8 cellular contexts compared by ENCODE assay signal in genomic region chr2:86747708-86748627, GRCh38. TPM values are rescaled to one million over a fixed set of nuclear protein-coding genes. Genes with fewer than 3 reads are reported as not detected.
DNase-seq lines count a peak whose midpoint lies in the region; ATAC-seq and TF ChIP-seq lines count a peak whose summit lies in the region.

No MANE protein-coding gene starts in this region.

- ATAC-seq in HG03060 (IDR thresholded peaks at IDR 0.05; ENCODE audit: low read depth, unreplicated experiment) = peak; percentile 47
- 0 out of 2 replicates have a peak, but pooled peaks have one; percentile 22 for ATAC-seq in WTC11
- ATAC-seq in GM21717 (IDR thresholded peaks at IDR 0.05; ENCODE audit: unreplicated experiment) = no peak
- no peak for ATAC-seq in T-helper 17 cell

- H3K4me1 Mint-ChIP-seq in WTC11 = peaks cover 18% of the 10 kb centered on the region
- peaks cover 22% of the 10 kb centered on the region for H3K4me1 Mint-ChIP-seq in T-helper 17 cell

- peaks cover 98% of the 10 kb centered on the region for H3K79me2 ChIP-seq in hepatocyte

- no peak for TF ChIP-seq POLR2A in sigmoid colon (IDR thresholded peaks at IDR 0.05)

- DNase-seq in DMS 273 (lab: John Stamatoyannopoulos, UW; ENCODE audit: unreplicated experiment) (peak; percentile 65), DMS 273 treated with DMSO at 0.1 percent for 48 hours (lab: John Stamatoyannopoulos, UW) (no peak), WTC11 (ENCODE audit: low spot score) (no peak), hepatocyte (ENCODE audit: low spot score) (peak; percentile 54), T-helper 17 cell (no peak), sigmoid colon (no peak)

- POLR2A ChIA-PET in WTC11 (lab: Charles Lee) = no interaction called here

- no peaks in the 10 kb centered on the region for H3K36me3 ChIP-seq in hepatocyte (replicated peaks; ENCODE audit: insufficient read depth, low read depth)
- peaks cover 0 to 20% (median 0%) of the 10 kb centered on the region in 4 donors for H3K36me3 ChIP-seq in sigmoid colon

- TF ChIP-seq EP300 in sigmoid colon (IDR thresholded peaks at IDR 0.05) = no peak

- H3K27ac Mint-ChIP-seq in WTC11 = 0 out of 2 replicates have a peak overlapping the region, but pooled peaks have one; percentile 5
- H3K27ac Mint-ChIP-seq in T-helper 17 cell = no peak overlapping the region

- no peak overlapping the region for H3K4me2 ChIP-seq in hepatocyte

- CTCF ChIA-PET in WTC11 (lab: Charles Lee) = interaction anchor here (1.3 kb wide), 1 partner anchor 229 kb away, joined by 4 read pairs; no protein-coding TSS in a partner anchor

- peaks cover 37% of the 10 kb centered on the region for H4K20me1 ChIP-seq in hepatocyte (ENCODE audit: insufficient read depth, poor library complexity, severe bottlenecking)

- H3K36me3 Mint-ChIP-seq in WTC11 = peaks cover 46% of the 10 kb centered on the region
- peaks cover 7% of the 10 kb centered on the region for H3K36me3 Mint-ChIP-seq in T-helper 17 cell (ENCODE audit: low read depth)

- no peaks in the 10 kb centered on the region for H3K4me1 ChIP-seq in hepatocyte (ENCODE audit: insufficient read depth)
- H3K4me1 ChIP-seq in sigmoid colon = peaks cover 0 to 15% (median 4%) of the 10 kb centered on the region in 4 donors

- intact Hi-C loops in sigmoid colon (cut with DNase I) = no loop called here

- no peaks in the 10 kb centered on the region for H3K9me2 ChIP-seq in hepatocyte (replicated peaks; ENCODE audit: insufficient read depth)

- H3K9me3 ChIP-seq in hepatocyte (ENCODE audit: low read depth) (peaks cover 6% of the 10 kb centered on the region), T-helper 17 cell (ENCODE audit: control insufficient read depth, low read length, poor library complexity, severe bottlenecking) (no peaks in the 10 kb centered on the region), sigmoid colon (no peaks in the 10 kb centered on the region)

- H3K27ac ChIP-seq in hepatocyte = peak overlapping the region; percentile 39
- no peak overlapping the region for H3K27ac ChIP-seq in sigmoid colon

- peaks cover 10% of the 10 kb centered on the region for H3K9me3 Mint-ChIP-seq in WTC11

- H2AFZ ChIP-seq in hepatocyte = no peak overlapping the region

- H3K27me3 ChIP-seq in hepatocyte = no peaks in the 10 kb centered on the region
- H3K27me3 ChIP-seq in sigmoid colon = no peaks in the 10 kb centered on the region

- H3K4me3 Mint-ChIP-seq in WTC11 (no peak overlapping the region), T-helper 17 cell (no peak overlapping the region)

- no peak for TF ChIP-seq CTCF in WTC11 (IDR thresholded peaks at IDR 0.05)
- TF ChIP-seq CTCF in hepatocyte (IDR thresholded peaks at IDR 0.05; ENCODE audit: poor library complexity) = no peak
- TF ChIP-seq CTCF in sigmoid colon (IDR thresholded peaks at IDR 0.05) = no peak

- H3K4me3 ChIP-seq in hepatocyte (no peak overlapping the region), sigmoid colon (no peak overlapping the region)

- H3K27me3 Mint-ChIP-seq in WTC11 (ENCODE audit: low read depth) (no peaks in the 10 kb centered on the region), T-helper 17 cell (no peaks in the 10 kb centered on the region)

- 95% methylated on average over 9 of the region's 9 CpGs for WGBS in hepatocyte (ENCODE audit: low lambda C conversion rate, missing lambda C conversion rate)
- 92 to 93% methylated on average over 9 of the region's 9 CpGs for WGBS in sigmoid colon, 2 donors

TF ChIP-seq in WTC11, 78 proteins besides CTCF, POLR2A, EP300 and RAD21:
- no peak for TF ChIP-seq GTF2I (CRISPR knock-in tag; conservative IDR thresholded peaks at IDR 0.05)
- no peak for TF ChIP-seq AFF4 (CRISPR knock-in tag; IDR thresholded peaks at IDR 0.05; ENCODE audit: borderline replicate concordance)
- peak; percentile 96 for TF ChIP-seq GABPB1 (CRISPR knock-in tag; IDR thresholded peaks at IDR 0.05)

RNA-seq across cellular contexts. Expression of gene RMND5A, which starts 27.9 kb away (rescaled TPM):
- total RNA-seq in WTC11 (2021) = 54.4 to 55.4 TPM (median 54.5 TPM) in 3 replicates
- total RNA-seq in hepatocyte = 72.3 and 80.8 TPM in 2 replicates
- polyA plus RNA-seq in hepatocyte = 23.0 and 25.7 TPM in 2 replicates
- 10 to 100 TPM; 28.4 to 42.3 TPM for total RNA-seq in T-helper 17 cell
- total RNA-seq in sigmoid colon = 10 to 100 TPM; 42.4 to 58.9 (median 52.1) TPM
- polyA plus RNA-seq in sigmoid colon = 10 to 100 TPM; 19.9 to 35.6 (median 29.4) TPM

RNA-seq across cellular contexts. Expression of gene CD8A, which starts 42.7 kb away (rescaled TPM):
- 0.27 to 0.44 TPM (median 0.30 TPM) in 3 replicates for total RNA-seq in WTC11 (2021)
- 0.33 TPM in 1 of 2 replicates, not detected in the other for total RNA-seq in hepatocyte
- 0.21 TPM in 1 of 2 replicates, not detected in the other for polyA plus RNA-seq in hepatocyte
- total RNA-seq in T-helper 17 cell = under 1 TPM in 1 of 2 donors, not detected in 1; 0.70 TPM
- 1 to 10 TPM in 1 of 4 donors, under 1 TPM in 2, not detected in 1; 0.36 to 1.5 (median 0.99) TPM for total RNA-seq in sigmoid colon
- 10 to 100 TPM in 1 of 3 donors, under 1 TPM in 2; 0.60 to 15.5 (median 0.69) TPM for polyA plus RNA-seq in sigmoid colon

Comparison
In these comparisons a context has a peak if more than half of its experiments do, and no peak if none do; other contexts are left out.
1. DNase-seq: peak in DMS 273 (single experiment) and hepatocyte (single experiment); none in DMS 273 treated with DMSO at 0.1 percent for 48 hours (single experiment), WTC11 (single experiment), T-helper 17 cell (0 of 3) and sigmoid colon (single experiment).
2. ATAC-seq: peak in HG03060 (single experiment) and WTC11 (single experiment); none in GM21717 (single experiment) and T-helper 17 cell (single experiment).